ENCODE assay signal across 10 cellular contexts in genomic region chr12:95004610-95005009, GRCh38. TPM values are rescaled to one million over a fixed set of nuclear protein-coding genes. Genes with fewer than 3 reads are reported as not detected.
A peak's percentile ranks its signal among the peaks of the same experiment; 100 is the strongest.
DNase-seq lines count a peak whose midpoint lies in the region; ATAC-seq and TF ChIP-seq lines count a peak whose summit lies in the region.
"Had no signal": no experiment of that assay in that cellular context is flagged by ENCODE, and none has a peak within 500 bp of the region (broad histone marks: within the 10 kb centered on the region; RNA-seq: fewer than 3 reads in every experiment).

No MANE protein-coding gene starts in this region.

- DNase-seq in MCF 10A (ENCODE audit: unreplicated experiment) (no peak), breast epithelium (ENCODE audit: low spot score in 2 of 2) (no peak), fibroblast of lung (ENCODE audit: low read depth in 2 of 2) (peak; percentile 11 to 80), stromal cell of bone marrow (ENCODE audit: low read depth) (peak; percentile 28), posterior cingulate gyrus (no peak)
- no peak for DNase-seq in activated CD4-positive, alpha-beta T cell treated with anti-CD3 and anti-CD28 coated beads, Interleukin-2, amount 50 U/mL, for 4 hours

- CTCF ChIA-PET in MCF 10A (lab: Yijun Ruan, JAX): interaction anchor here (0.6 to 1.2 kb wide), 2 partner anchors 11 to 903 kb away, joined by 3 read pairs; no protein-coding TSS in a partner anchor

- H3K4me3 ChIP-seq in breast epithelium (no peak overlapping the region), SU-DHL-6 (ENCODE audit: insufficient read depth, low read length, poor library complexity, severe bottlenecking) (no peak overlapping the region), fibroblast of lung (replicated peaks in 1 of 4; ENCODE audit: control extremely low read depth in 1 of 4, insufficient read depth in 1 of 4, low read depth in 3 of 4, low read length in 4 of 4) (no peak overlapping the region)

- H3K79me2 ChIP-seq in SU-DHL-6 (ENCODE audit: insufficient read depth, low read length) (peaks cover 34% of the 10 kb centered on the region), fibroblast of lung (ENCODE audit: control insufficient read depth, insufficient read depth, low read length) (peaks cover 2% of the 10 kb centered on the region)

- TF ChIP-seq POLR2A in breast epithelium (IDR thresholded peaks at IDR 0.05): no peak

- peaks cover 12% of the 10 kb centered on the region; the same call in 1 of the 2 replicates for H3F3A ChIP-seq in SU-DHL-6 (ENCODE audit: insufficient read depth)

- no TSS peak for BruUV-seq in MCF 10A (replicated peaks; lab: Mats Ljungman, UMichigan)

- no peak overlapping the region for H2AFZ ChIP-seq in SU-DHL-6 (ENCODE audit: low read depth, low read length, severe bottlenecking)
- no peak overlapping the region for H2AFZ ChIP-seq in fibroblast of lung (ENCODE audit: low read length)

- peaks cover 11% of the 10 kb centered on the region for H3K4me1 Mint-ChIP-seq in MCF 10A (ENCODE audit: insufficient read depth, unreplicated experiment)

- H3K4me2 ChIP-seq in SU-DHL-6 (ENCODE audit: low read depth, low read length, poor library complexity, severe bottlenecking) (peak overlapping the region; percentile 77), fibroblast of lung (ENCODE audit: extremely low read depth, insufficient read depth, low read length) (no peak overlapping the region)

- ATAC-seq in GM18868 (IDR thresholded peaks at IDR 0.05; ENCODE audit: unreplicated experiment): no peak
- ATAC-seq: GM12878 had no signal

- no peaks in the 10 kb centered on the region for H3K36me3 ChIP-seq in breast epithelium
- H3K36me3 ChIP-seq in SU-DHL-6 (ENCODE audit: low read length): no peaks in the 10 kb centered on the region; the same call in 1 of the 2 replicates
- no peaks in the 10 kb centered on the region for H3K36me3 ChIP-seq in fibroblast of lung (ENCODE audit: control insufficient read depth, insufficient read depth, low read length)

- no peaks in the 10 kb centered on the region for H3K27me3 Mint-ChIP-seq in MCF 10A (ENCODE audit: insufficient read depth, unreplicated experiment)

- H3K9me3 ChIP-seq in breast epithelium (peaks cover 5 to 6% of the 10 kb centered on the region in 2 donors), SU-DHL-6 (ENCODE audit: insufficient read depth, low read length) (no peaks in the 10 kb centered on the region), fibroblast of lung (ENCODE audit: control insufficient read depth, insufficient read depth, low read depth, low read length) (no peaks in the 10 kb centered on the region)

- peaks cover 9% of the 10 kb centered on the region for H3K36me3 Mint-ChIP-seq in MCF 10A (ENCODE audit: insufficient read depth, unreplicated experiment)

- H3K9me3 Mint-ChIP-seq in MCF 10A (ENCODE audit: unreplicated experiment): peaks cover 6% of the 10 kb centered on the region

- H3K4me1 ChIP-seq in breast epithelium: no peaks in the 10 kb centered on the region
- H3K4me1 ChIP-seq in fibroblast of lung (ENCODE audit: control insufficient read depth, extremely low read depth, insufficient read depth, low read length): no peaks in the 10 kb centered on the region

- no peak overlapping the region for H3K9ac ChIP-seq in SU-DHL-6 (ENCODE audit: low read length)
- no peak overlapping the region for H3K9ac ChIP-seq in fibroblast of lung (ENCODE audit: insufficient read depth, low read length)
- H3K9ac ChIP-seq: BLaER1 had no signal

- POLR2A ChIA-PET in MCF 10A (lab: Yijun Ruan, JAX): interaction anchor here (1.0 to 3.0 kb wide), 6 partner anchors 10 to 214 kb away, joined by 3 to 29 read pairs (median 4); no protein-coding TSS in a partner anchor

- peak overlapping the region; percentile 57 for H3K4me3 Mint-ChIP-seq in MCF 10A (ENCODE audit: unreplicated experiment)

- intact Hi-C loops in MCF 10A (cut with micrococcal nuclease): no loop called here
- intact Hi-C loops in breast epithelium (cut with DNase I; ENCODE audit: low total_unique reads): no loop called here
- intact Hi-C loops in posterior cingulate gyrus (cut with DNase I): no loop called here

- H4K20me1 ChIP-seq in SU-DHL-6 (ENCODE audit: low read depth, low read length): no peaks in the 10 kb centered on the region
- H4K20me1 ChIP-seq in fibroblast of lung (ENCODE audit: control insufficient read depth, extremely low read depth, insufficient read depth, low read length): no peaks in the 10 kb centered on the region
- H4K20me1 ChIP-seq: BLaER1 had no signal

- no peaks in the 10 kb centered on the region for H3K27me3 ChIP-seq in breast epithelium
- no peaks in the 10 kb centered on the region for H3K27me3 ChIP-seq in SU-DHL-6 (ENCODE audit: low read length)
- no peaks in the 10 kb centered on the region for H3K27me3 ChIP-seq in fibroblast of lung (ENCODE audit: control insufficient read depth, insufficient read depth, low read length)
- H3K27me3 ChIP-seq: BLaER1 had no signal

- TF ChIP-seq CTCF in MCF 10A (IDR thresholded peaks at IDR 0.05; ENCODE audit: unreplicated experiment): no peak
- no peak for TF ChIP-seq CTCF in breast epithelium (IDR thresholded peaks at IDR 0.05)
- no peak for TF ChIP-seq CTCF in SU-DHL-6 (IDR thresholded peaks at IDR 0.05; ENCODE audit: insufficient read depth, low read length, poor library complexity, severe bottlenecking)
- no peak for TF ChIP-seq CTCF in fibroblast of lung (conservative IDR thresholded peaks at IDR 0.05 in 1 of 2, IDR thresholded peaks at IDR 0.05 in 1 of 2; ENCODE audit: low read depth in 1 of 2, low read length in 2 of 2)

- H3K27ac ChIP-seq in breast epithelium (no peak overlapping the region), SU-DHL-6 (ENCODE audit: low read depth, low read length) (no peak overlapping the region), fibroblast of lung (ENCODE audit: insufficient read depth, low read length) (no peak overlapping the region)

- no peaks in the 10 kb centered on the region for H3K9me2 ChIP-seq in SU-DHL-6 (replicated peaks; ENCODE audit: insufficient read depth, low read length)

- H3K27ac Mint-ChIP-seq in MCF 10A (ENCODE audit: low read depth, unreplicated experiment): peak overlapping the region; percentile 70

RNA-seq across cellular contexts. Expression of gene NDUFA12, which starts 1.1 kb away (rescaled TPM):
- 112 and 124 TPM in 2 replicates for total RNA-seq in MCF 10A (2022)
- 100 to 1,000 TPM in 1 of 3 donors, 10 to 100 TPM in 2; 72.4 to 104 (median 75.1) TPM for total RNA-seq in breast epithelium
- total RNA-seq in fibroblast of lung: 79.6 and 102 TPM in 2 replicates
- 210 and 228 TPM in 2 replicates for polyA plus RNA-seq in fibroblast of lung
- 213 and 224 TPM in 2 replicates for polyA plus RNA-seq in fibroblast of lung (2012)
- 11.6 and 21.0 TPM in 2 replicates for polyA minus RNA-seq in fibroblast of lung (ENCODE audit: low replicate concordance)

Comparison
In these comparisons a context has a peak if more than half of its experiments do, and no peak if none do; other contexts are left out.
1. DNase-seq: peak in fibroblast of lung (2 of 2) and stromal cell of bone marrow (single experiment); none in MCF 10A (single experiment), breast epithelium (0 of 2), posterior cingulate gyrus (0 of 10) and activated CD4-positive, alpha-beta T cell treated with anti-CD3 and anti-CD28 coated beads, Interleukin-2, amount 50 U/mL, for 4 hours (0 of 2).